1 cellular context compared by ENCODE assay signal in genomic region chr6:89375902-89376301, GRCh38.
TF ChIP-seq lines count a peak whose summit lies in the region.

No MANE protein-coding gene starts in this region.

TF ChIP-seq in WTC11, 78 proteins besides CTCF, POLR2A, EP300 and RAD21 (continued from another document):
- no peak for TF ChIP-seq ZNF532 (CRISPR knock-in tag; IDR thresholded peaks at IDR 0.05; ENCODE audit: borderline replicate concordance)
- no peak for TF ChIP-seq RORB (CRISPR knock-in tag; IDR thresholded peaks at IDR 0.05)
TF ChIP-seq in WTC11: peak in this region for 0.
